ENCODE assay signal across 21 cellular contexts in the genomic region with DNA sequence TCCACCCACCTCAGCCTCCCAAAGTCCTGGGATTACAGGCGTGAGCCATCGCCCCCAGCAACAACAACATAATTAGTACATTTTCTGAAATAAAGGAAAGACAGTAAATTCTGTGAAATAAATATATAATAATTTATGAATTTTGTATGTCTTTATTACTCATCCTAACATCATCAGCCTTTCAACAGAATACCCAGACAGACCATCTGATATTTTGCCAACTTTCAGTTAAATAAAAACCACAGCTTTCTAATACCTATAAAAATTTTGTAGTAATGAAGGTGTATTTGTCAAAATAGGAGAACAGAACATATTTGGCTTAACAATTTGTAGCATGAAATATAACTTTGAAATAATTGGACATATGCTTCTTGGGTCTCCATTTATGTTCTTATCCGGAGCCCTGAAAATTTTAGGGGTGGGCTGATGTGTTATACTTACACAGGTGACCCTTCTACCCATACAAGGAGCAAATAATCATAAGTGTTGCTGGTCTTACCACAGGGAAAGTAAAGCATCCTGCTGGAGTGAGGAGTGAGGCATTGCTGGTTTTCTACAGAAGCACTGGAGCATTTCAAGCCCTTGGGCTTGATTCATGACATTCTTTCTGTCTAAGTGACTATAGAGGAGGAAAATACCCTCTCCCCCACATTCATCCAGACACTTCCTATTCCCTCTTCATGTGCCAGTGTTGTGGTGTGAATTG.
DNase-seq lines count a peak whose midpoint lies in the region; ATAC-seq, FAIRE-seq and TF ChIP-seq lines count a peak whose summit lies in the region.
"Had no signal": no experiment of that assay in that cellular context is flagged by ENCODE, and none has a peak within 500 bp of the region (broad histone marks: within the 10 kb centered on the region; RNA-seq: fewer than 3 reads in every experiment).

No MANE protein-coding gene starts in this region.

- no peak overlapping the region for H3K14ac ChIP-seq in trophoblast cell (ENCODE audit: low read length)

- ATAC-seq in GM21423 (IDR thresholded peaks at IDR 0.05; ENCODE audit: unreplicated experiment), result no peak
- ATAC-seq: activated CD4-positive, CD25-positive, alpha-beta regulatory T cell treated with anti-CD3 and anti-CD28 coated beads, Interleukin-2, amount 50 U/mL, for 24 hours had no signal

- no peak overlapping the region for H2AFZ ChIP-seq in trophoblast cell (ENCODE audit: insufficient read depth, low read length, poor library complexity)

- H4K8ac ChIP-seq in trophoblast cell (ENCODE audit: low read depth, low read length), result no peak overlapping the region

- no peak overlapping the region for H4K91ac ChIP-seq in trophoblast cell (ENCODE audit: low read depth, low read length)

- H2AK5ac ChIP-seq in trophoblast cell (ENCODE audit: low read length), result no peak overlapping the region

- DNase-seq in NCI-H226 (peak; percentile 35), fibroblast of the aortic adventitia (ENCODE audit: low read depth) (peak; percentile 69), trophoblast cell (peak; percentile 71 to 78), NCI-H526 treated with DMSO at 0.1 percent for 48 hours (lab: John Stamatoyannopoulos, UW) (no peak)
- no peak for DNase-seq in stimulated activated CD4-positive, alpha-beta T cell treated with anti-CD3 and anti-CD28 coated beads, Interleukin-4, amount 100 ng/mL, for 24 hours
- DNase-seq: activated CD4-positive, alpha-beta T cell treated with anti-CD3 and anti-CD28 coated beads, Interleukin-2, amount 50 U/mL, for 48 hours; activated naive CD4-positive, alpha-beta T cell treated with anti-CD3 and anti-CD28 coated beads, Interleukin-2, amount 50 U/mL, for 16 hours; amniotic stem cell; foreskin melanocyte; hypothalamus; immature natural killer cell; left ventricle myocardium superior; natural killer cell; NCI-H146; tibial artery had no signal

- H3K27me3 ChIP-seq in trophoblast cell (ENCODE audit: insufficient read depth, low read length), result no peaks in the 10 kb centered on the region
- H3K27me3 ChIP-seq: breast epithelium, tibial artery had no signal

- no peak for TF ChIP-seq CTCF in fibroblast of the aortic adventitia (IDR thresholded peaks at IDR 0.05; ENCODE audit: insufficient read depth, low read length)

- H3K4me3 ChIP-seq in fibroblast of the aortic adventitia (ENCODE audit: low read depth, low read length), result no peak overlapping the region
- no peak overlapping the region for H3K4me3 ChIP-seq in trophoblast cell (ENCODE audit: low read depth, low read length)
- H3K4me3 ChIP-seq: breast epithelium, skin epidermis, tibial artery had no signal

- H4K12ac ChIP-seq in trophoblast cell (ENCODE audit: low read depth, low read length), result no peak overlapping the region

- H2BK12ac ChIP-seq in trophoblast cell (ENCODE audit: low read length), result no peak overlapping the region

- peaks cover 2 to 4% of the 10 kb centered on the region in 2 experiments for H3K36me3 ChIP-seq in trophoblast cell (ENCODE audit: control insufficient read depth in 1 of 2, insufficient read depth in 2 of 2, low read length in 2 of 2)
- H3K36me3 ChIP-seq: breast epithelium had no signal

- WGBS in trophoblast cell (ENCODE audit: extremely low coverage, insufficient coverage, insufficient read length), result no CpG with 5 or more reads among the region's 3 CpGs

- H3K79me2 ChIP-seq in trophoblast cell (ENCODE audit: control insufficient read depth, insufficient read depth, low read length, poor library complexity), result no peaks in the 10 kb centered on the region

- no peak overlapping the region for H3K9ac ChIP-seq in trophoblast cell (ENCODE audit: low read length)

- H2BK120ac ChIP-seq in trophoblast cell (ENCODE audit: insufficient read depth, low read length, poor library complexity), result no peak overlapping the region

- peaks cover 2 to 10% of the 10 kb centered on the region in 2 experiments for H3K4me1 ChIP-seq in trophoblast cell (ENCODE audit: control insufficient read depth in 1 of 2, insufficient read depth in 2 of 2, low read length in 2 of 2)
- H3K4me1 ChIP-seq: breast epithelium, tibial artery had no signal

- H3K18ac ChIP-seq in trophoblast cell (ENCODE audit: low read length), result no peak overlapping the region

- FAIRE-seq in G401.6 (lab: Jason Lieb, UNC), result peak; percentile 6

- no peak overlapping the region for H2BK5ac ChIP-seq in trophoblast cell (ENCODE audit: low read depth, low read length, poor library complexity)

- H3K4me2 ChIP-seq in trophoblast cell (ENCODE audit: low read length), result no peak overlapping the region

- H3K4ac ChIP-seq in trophoblast cell (ENCODE audit: low read depth, low read length), result no peak overlapping the region

- H3K9me3 ChIP-seq in trophoblast cell (ENCODE audit: insufficient read depth, low read depth, low read length), result no peaks in the 10 kb centered on the region
- H3K9me3 ChIP-seq: breast epithelium, tibial artery had no signal

- peaks cover 2% of the 10 kb centered on the region for H3K79me1 ChIP-seq in trophoblast cell (ENCODE audit: low read length)

- H3K27ac ChIP-seq in trophoblast cell (ENCODE audit: low read depth, low read length), result peak overlapping the region; percentile 41
- H3K27ac ChIP-seq: breast epithelium, RWPE1, skin epidermis, tibial artery had no signal

- no peak overlapping the region for H3K23ac ChIP-seq in trophoblast cell (ENCODE audit: low read length)

Comparison
In these comparisons a context has a peak if more than half of its experiments do, and no peak if none do; other contexts are left out.
1. DNase-seq: peak in NCI-H226 (single experiment), fibroblast of the aortic adventitia (single experiment) and trophoblast cell (2 of 2); none in NCI-H526 treated with DMSO at 0.1 percent for 48 hours (single experiment) and stimulated activated CD4-positive, alpha-beta T cell treated with anti-CD3 and anti-CD28 coated beads, Interleukin-4, amount 100 ng/mL, for 24 hours (single experiment).